ENCODE assay signal across 1 cellular context in genomic region chr11:118892515-118892914, GRCh38.
A peak's percentile ranks its signal among the peaks of the same experiment; 100 is the strongest.
TF ChIP-seq lines count a peak whose summit lies in the region.

No MANE protein-coding gene starts in this region.

TF ChIP-seq in GM12878, 131 proteins besides CTCF, POLR2A, EP300 and RAD21 (continues in another document):
- TF ChIP-seq SRF (IDR thresholded peaks at IDR 0.05; ENCODE audit: low read depth in 2 of 2, low read length in 2 of 2) (no peak), DPF2 (IDR thresholded peaks at IDR 0.05) (no peak), TCF12 (IDR thresholded peaks at IDR 0.05; ENCODE audit: low read depth, low read length) (peak; percentile 93), BCLAF1 (IDR thresholded peaks at IDR 0.05) (no peak), KLF5 (IDR thresholded peaks at IDR 0.05; ENCODE audit: partially characterized antibody) (no peak), USF1 (IDR thresholded peaks at IDR 0.05; ENCODE audit: borderline replicate concordance, extremely low read length, insufficient read depth, low read depth, low read length) (no peak), USF2 (IDR thresholded peaks at IDR 0.05; ENCODE audit: borderline replicate concordance, low read depth, low read length) (no peak), ATF7 (IDR thresholded peaks at IDR 0.05; ENCODE audit: low read depth) (0 out of 2 replicates have a peak, but pooled peaks have one; percentile 21), BRCA1 (IDR thresholded peaks at IDR 0.05; ENCODE audit: low read depth, low read length) (no peak), ZBTB33 (IDR thresholded peaks at IDR 0.05) (no peak), ZNF24 (IDR thresholded peaks at IDR 0.05) (no peak), MEF2A (IDR thresholded peaks at IDR 0.05; ENCODE audit: insufficient read depth, low read depth, low read length) (no peak), SMC3 (IDR thresholded peaks at IDR 0.05; ENCODE audit: borderline replicate concordance, low read length) (no peak), CUX1 (IDR thresholded peaks at IDR 0.05; ENCODE audit: insufficient replicate concordance, low read depth, low read length) (no peak), CBX5 (IDR thresholded peaks at IDR 0.05; ENCODE audit: low read depth) (no peak), CHD4 (IDR thresholded peaks at IDR 0.05) (no peak), BMI1 (IDR thresholded peaks at IDR 0.05; ENCODE audit: borderline replicate concordance) (no peak), NR2C2 (IDR thresholded peaks at IDR 0.05; ENCODE audit: borderline replicate concordance, control insufficient read depth, insufficient read length, low read depth) (no peak), RUNX3 (IDR thresholded peaks at IDR 0.05; ENCODE audit: low read length) (peak; percentile 78), NFXL1 (IDR thresholded peaks at IDR 0.05; ENCODE audit: borderline replicate concordance) (no peak), ZNF207 (IDR thresholded peaks at IDR 0.05; ENCODE audit: borderline replicate concordance) (no peak), RAD51 (IDR thresholded peaks at IDR 0.05) (no peak), STAT1 (conservative IDR thresholded peaks at IDR 0.05) (no peak), TCF7 (IDR thresholded peaks at IDR 0.05; ENCODE audit: borderline replicate concordance) (no peak), TAF1 (IDR thresholded peaks at IDR 0.05; ENCODE audit: borderline replicate concordance, low read depth, low read length) (no peak), CEBPZ (IDR thresholded peaks at IDR 0.05; ENCODE audit: low read depth, low read length) (no peak), ZZZ3 (IDR thresholded peaks at IDR 0.05; ENCODE audit: control insufficient read depth, insufficient read length, low read depth) (no peak), PKNOX1 (IDR thresholded peaks at IDR 0.05) (no peak), POU2F2 (IDR thresholded peaks at IDR 0.05; ENCODE audit: borderline replicate concordance, low read depth, low read length) (no peak), HCFC1 (IDR thresholded peaks at IDR 0.05; ENCODE audit: low read length) (no peak), BHLHE40 (IDR thresholded peaks at IDR 0.05; ENCODE audit: borderline replicate concordance in 1 of 2, low read depth in 2 of 2, low read length in 1 of 2) (peak; percentile 78 to 85; a peak in 2 of 4 replicates), TBL1XR1 (IDR thresholded peaks at IDR 0.05; ENCODE audit: low read depth, low read length) (peak; percentile 48; the same call in 1 of the 2 replicates), MAX (IDR thresholded peaks at IDR 0.05; ENCODE audit: low read depth, low read length) (peak; percentile 21; the same call in 1 of the 2 replicates), MTA3 (IDR thresholded peaks at IDR 0.05; ENCODE audit: borderline replicate concordance, low read length) (no peak), NKRF (conservative IDR thresholded peaks at IDR 0.05) (no peak), IRF4 (IDR thresholded peaks at IDR 0.05; ENCODE audit: low read depth, low read length) (no peak), PBX3 (IDR thresholded peaks at IDR 0.05; ENCODE audit: insufficient replicate concordance, low read depth, low read length) (no peak), NR2C1 (IDR thresholded peaks at IDR 0.05) (no peak), SIN3A (IDR thresholded peaks at IDR 0.05; ENCODE audit: low read depth, low read length) (no peak), ZNF384 (IDR thresholded peaks at IDR 0.05; ENCODE audit: borderline replicate concordance, low read depth, low read length) (no peak; the same call in 1 of the 2 replicates), FOS (IDR thresholded peaks at IDR 0.05; ENCODE audit: borderline replicate concordance, extremely low read depth, insufficient read length) (no peak), RELA (IDR thresholded peaks at IDR 0.05; ENCODE audit: borderline replicate concordance, partially characterized antibody) (no peak), CHD2 (IDR thresholded peaks at IDR 0.05; ENCODE audit: borderline replicate concordance, low read depth, low read length) (no peak)
